ENCODE assay signal across 1 cellular context in the genomic region with DNA sequence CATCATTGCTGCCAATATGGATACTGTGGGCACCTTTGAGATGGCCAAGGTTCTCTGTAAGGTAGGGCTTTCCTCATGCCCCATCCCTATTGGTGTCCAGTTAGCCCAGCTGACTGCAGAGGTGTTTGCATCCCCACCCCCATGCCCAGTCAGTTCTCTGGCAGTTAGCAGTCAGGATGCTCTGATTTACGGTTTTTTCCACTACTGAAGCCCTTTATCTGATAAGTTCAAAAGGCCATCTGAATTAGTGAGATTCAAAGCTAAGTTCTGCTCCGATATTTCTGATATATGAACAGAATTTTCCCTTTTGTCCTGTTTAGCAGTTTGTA.
TF ChIP-seq lines count a peak whose summit lies in the region.

No MANE protein-coding gene starts in this region.

TF ChIP-seq in SK-N-SH treated with all-trans-retinoic acid at 6 μM for 48 hours, 23 proteins besides CTCF, POLR2A, EP300 and RAD21 (continued from another document):
- TF ChIP-seq, protein P1, sequence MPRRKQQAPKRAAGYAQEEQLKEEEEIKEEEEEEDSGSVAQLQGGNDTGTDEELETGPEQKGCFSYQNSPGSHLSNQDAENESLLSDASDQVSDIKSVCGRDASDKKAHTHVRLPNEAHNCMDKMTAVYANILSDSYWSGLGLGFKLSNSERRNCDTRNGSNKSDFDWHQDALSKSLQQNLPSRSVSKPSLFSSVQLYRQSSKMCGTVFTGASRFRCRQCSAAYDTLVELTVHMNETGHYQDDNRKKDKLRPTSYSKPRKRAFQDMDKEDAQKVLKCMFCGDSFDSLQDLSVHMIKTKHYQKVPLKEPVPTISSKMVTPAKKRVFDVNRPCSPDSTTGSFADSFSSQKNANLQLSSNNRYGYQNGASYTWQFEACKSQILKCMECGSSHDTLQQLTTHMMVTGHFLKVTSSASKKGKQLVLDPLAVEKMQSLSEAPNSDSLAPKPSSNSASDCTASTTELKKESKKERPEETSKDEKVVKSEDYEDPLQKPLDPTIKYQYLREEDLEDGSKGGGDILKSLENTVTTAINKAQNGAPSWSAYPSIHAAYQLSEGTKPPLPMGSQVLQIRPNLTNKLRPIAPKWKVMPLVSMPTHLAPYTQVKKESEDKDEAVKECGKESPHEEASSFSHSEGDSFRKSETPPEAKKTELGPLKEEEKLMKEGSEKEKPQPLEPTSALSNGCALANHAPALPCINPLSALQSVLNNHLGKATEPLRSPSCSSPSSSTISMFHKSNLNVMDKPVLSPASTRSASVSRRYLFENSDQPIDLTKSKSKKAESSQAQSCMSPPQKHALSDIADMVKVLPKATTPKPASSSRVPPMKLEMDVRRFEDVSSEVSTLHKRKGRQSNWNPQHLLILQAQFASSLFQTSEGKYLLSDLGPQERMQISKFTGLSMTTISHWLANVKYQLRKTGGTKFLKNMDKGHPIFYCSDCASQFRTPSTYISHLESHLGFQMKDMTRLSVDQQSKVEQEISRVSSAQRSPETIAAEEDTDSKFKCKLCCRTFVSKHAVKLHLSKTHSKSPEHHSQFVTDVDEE (CRISPR knock-in tag; IDR thresholded peaks at IDR 0.05): no peak
- TF ChIP-seq ZFP30 (CRISPR knock-in tag; IDR thresholded peaks at IDR 0.05): no peak
